20 cellular contexts compared by ENCODE assay signal in the genomic region with DNA sequence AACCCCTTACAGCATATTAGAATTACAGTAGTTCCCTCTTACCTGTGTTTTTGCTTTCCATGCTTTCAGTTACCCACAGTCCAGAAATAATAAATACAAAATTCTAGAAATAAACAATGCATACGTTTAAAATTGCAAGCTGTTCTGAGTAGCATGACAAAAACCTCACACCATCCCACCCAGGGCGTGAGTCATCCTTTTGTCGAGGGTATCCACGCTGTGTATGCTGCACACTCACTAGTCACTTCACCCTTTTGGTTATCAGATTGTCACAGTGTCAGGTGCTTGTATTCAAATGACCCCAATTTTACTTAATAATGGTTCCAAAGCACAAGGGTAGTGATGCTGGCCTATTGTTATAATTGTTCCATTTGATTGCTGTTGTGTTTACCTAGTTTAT.
"Had no signal": no experiment of that assay in that cellular context is flagged by ENCODE, and none has a peak within 500 bp of the region (broad histone marks: within the 10 kb centered on the region; RNA-seq: fewer than 3 reads in every experiment).

No MANE protein-coding gene starts in this region.

- H3K27me3 Mint-ChIP-seq: memory B cell had no signal

- H3K4me3 ChIP-seq: adrenal gland, neural progenitor cell, prostate gland, right atrium auricular region, transverse colon, vagina had no signal

- H3K27ac Mint-ChIP-seq: dendritic cell treated with granulocyte-macrophage colony-stimulating factor and Interleukin-4, amounts not matched to agents 40 ng/mL and 50 ng/mL, for 4 days; memory B cell; naive thymus-derived CD4-positive, alpha-beta T cell; neural progenitor cell; stimulated activated naive B cell treated with anti-CD40 and anti-IgM and Interleukin-4, amounts not matched to agents 10 μg/mL and 1 μg/mL and 100 μg/mL, for 72 hours had no signal

- H3K4me3 Mint-ChIP-seq: dendritic cell treated with granulocyte-macrophage colony-stimulating factor and Interleukin-4, amounts not matched to agents 40 ng/mL and 50 ng/mL, for 4 days; memory B cell; naive thymus-derived CD4-positive, alpha-beta T cell; neural progenitor cell; stimulated activated naive B cell treated with anti-CD40 and anti-IgM and Interleukin-4, amounts not matched to agents 10 μg/mL and 1 μg/mL and 100 μg/mL, for 72 hours had no signal

- H3K9me3 Mint-ChIP-seq: dendritic cell treated with granulocyte-macrophage colony-stimulating factor and Interleukin-4, amounts not matched to agents 40 ng/mL and 50 ng/mL, for 4 days; memory B cell; naive thymus-derived CD4-positive, alpha-beta T cell; stimulated activated naive B cell treated with anti-CD40 and anti-IgM and Interleukin-4, amounts not matched to agents 10 μg/mL and 1 μg/mL and 100 μg/mL, for 72 hours had no signal

- H3K4me2 ChIP-seq: neural progenitor cell had no signal

- DNase-seq: activated CD4-positive, alpha-beta T cell treated with anti-CD3 and anti-CD28 coated beads for 48 hours; activated CD8-positive, alpha-beta memory T cell treated with anti-CD3 and anti-CD28 coated beads, Interleukin-2, amount 50 U/mL, for 4 hours; activated effector memory CD4-positive, alpha-beta T cell treated with anti-CD3 and anti-CD28 coated beads, Interleukin-2, amount 50 U/mL, for 16 hours; activated naive CD4-positive, alpha-beta T cell treated with anti-CD3 and anti-CD28 coated beads, Interleukin-2, amount 50 U/mL, for 16 hours; activated T-cell treated with anti-CD3 and anti-CD28 coated beads, Interleukin-2, amount 50 U/mL, for 48 hours; adrenal gland; effector CD8-positive, alpha-beta T cell; naive thymus-derived CD4-positive, alpha-beta T cell; stimulated activated CD4-positive, alpha-beta T cell treated with anti-CD3 and anti-CD28 coated beads, Interleukin-2, amount 100 ng/mL, for 48 hours; stimulated activated naive B cell treated with anti-CD40 and anti-IgM and Interleukin-4, amounts not matched to agents 10 μg/mL and 1 μg/mL and 100 μg/mL, for 72 hours; SW 1271; T-helper 2 cell; transverse colon had no signal

- H3K36me3 Mint-ChIP-seq: memory B cell; naive thymus-derived CD4-positive, alpha-beta T cell; neural progenitor cell; stimulated activated naive B cell treated with anti-CD40 and anti-IgM and Interleukin-4, amounts not matched to agents 10 μg/mL and 1 μg/mL and 100 μg/mL, for 72 hours had no signal

- H3K9me3 ChIP-seq: adrenal gland, prostate gland, right atrium auricular region, transverse colon, vagina had no signal

- H3K36me3 ChIP-seq: adrenal gland, neural progenitor cell, prostate gland, right atrium auricular region, transverse colon, vagina had no signal

- ATAC-seq: esophagus mucosa; naive thymus-derived CD4-positive, alpha-beta T cell; stimulated activated naive B cell treated with anti-CD40 and anti-IgM and Interleukin-4, amounts not matched to agents 10 μg/mL and 1 μg/mL and 100 μg/mL, for 72 hours had no signal

- H3K4me1 Mint-ChIP-seq: memory B cell; naive thymus-derived CD4-positive, alpha-beta T cell; stimulated activated naive B cell treated with anti-CD40 and anti-IgM and Interleukin-4, amounts not matched to agents 10 μg/mL and 1 μg/mL and 100 μg/mL, for 72 hours had no signal

- H3K4me1 ChIP-seq: adrenal gland, prostate gland, right atrium auricular region, vagina had no signal

- H3K9ac ChIP-seq: neural progenitor cell had no signal

- H2AFZ ChIP-seq: neural progenitor cell had no signal

- H3K27ac ChIP-seq: adrenal gland, neural progenitor cell, prostate gland, right atrium auricular region, transverse colon, vagina had no signal

- H3K27me3 ChIP-seq: adrenal gland, neural progenitor cell, right atrium auricular region, transverse colon, vagina had no signal
